In genomic region chr9:109064963-109065701, GRCh38 we compare ENCODE assay signal across 19 cellular contexts. TPM values are rescaled to one million over a fixed set of nuclear protein-coding genes. Genes with fewer than 3 reads are reported as not detected.
A peak's percentile ranks its signal among the peaks of the same experiment; 100 is the strongest.
DNase-seq lines count a peak whose midpoint lies in the region; ATAC-seq and TF ChIP-seq lines count a peak whose summit lies in the region.
"Had no signal": no experiment of that assay in that cellular context is flagged by ENCODE, and none has a peak within 500 bp of the region (broad histone marks: within the 10 kb centered on the region; RNA-seq: fewer than 3 reads in every experiment).

No MANE protein-coding gene starts in this region.

- H3K36me3 ChIP-seq in breast epithelium, result no peaks in the 10 kb centered on the region

- peak overlapping the region; percentile 65 for H3K27ac Mint-ChIP-seq in MCF 10A (ENCODE audit: low read depth, unreplicated experiment)
- H3K27ac Mint-ChIP-seq: activated T-helper 17 cell treated with anti-CD3 and anti-CD28 coated beads, Interleukin-2, amount 50 U/mL, for 72 hours; dendritic cell treated with granulocyte-macrophage colony-stimulating factor and Interleukin-4, amounts not matched to agents 40 ng/mL and 50 ng/mL, for 4 days had no signal

- intact Hi-C loops in MCF 10A (cut with micrococcal nuclease) (no loop called here), breast epithelium (cut with DNase I; ENCODE audit: low total_unique reads) (no loop called here)

- no peaks in the 10 kb centered on the region for H3K27me3 Mint-ChIP-seq in MCF 10A (ENCODE audit: insufficient read depth, unreplicated experiment)
- H3K27me3 Mint-ChIP-seq: activated T-helper 17 cell treated with anti-CD3 and anti-CD28 coated beads, Interleukin-2, amount 50 U/mL, for 72 hours; dendritic cell treated with granulocyte-macrophage colony-stimulating factor and Interleukin-4, amounts not matched to agents 40 ng/mL and 50 ng/mL, for 4 days had no signal

- H3K27ac ChIP-seq in breast epithelium, result no peak overlapping the region
- H3K27ac ChIP-seq: neutrophil, SJCRH30, upper lobe of left lung had no signal

- no TSS peak for BruUV-seq in MCF 10A (replicated peaks; lab: Mats Ljungman, UMichigan)

- no peaks in the 10 kb centered on the region for H3K9me3 ChIP-seq in breast epithelium
- H3K9me3 ChIP-seq: MG63, neutrophil, SJCRH30, upper lobe of left lung had no signal

- H3K4me3 Mint-ChIP-seq in MCF 10A (ENCODE audit: unreplicated experiment), result peak overlapping the region; percentile 9
- H3K4me3 Mint-ChIP-seq: activated T-helper 17 cell treated with anti-CD3 and anti-CD28 coated beads, Interleukin-2, amount 50 U/mL, for 72 hours; dendritic cell treated with granulocyte-macrophage colony-stimulating factor and Interleukin-4, amounts not matched to agents 40 ng/mL and 50 ng/mL, for 4 days had no signal

- DNase-seq in MCF 10A (ENCODE audit: unreplicated experiment), result peak; percentile 28
- DNase-seq in breast epithelium (ENCODE audit: low spot score in 2 of 2), result no peak
- DNase-seq in RPMI7951 (ENCODE audit: low read depth), result peak; percentile 62
- DNase-seq in fibroblast of pulmonary artery (ENCODE audit: low read depth), result peak; percentile 11
- no peak for DNase-seq in OCI-M1 (lab: John Stamatoyannopoulos, UW)
- no peak for DNase-seq in AG20443 (ENCODE audit: low spot score)
- no peak for DNase-seq in DMS153 treated with DMSO at 0.1 percent for 48 hours (lab: John Stamatoyannopoulos, UW; ENCODE audit: unreplicated experiment)
- DNase-seq: activated CD4-positive, alpha-beta T cell treated with anti-CD3 and anti-CD28 coated beads, Interleukin-2, amount 50 U/mL, for 4 hours; anterior cingulate cortex; MG63; midbrain; NCI-H2029 treated with DMSO at 0.1 percent for 48 hours; SJCRH30; stimulated activated CD4-positive, alpha-beta T cell treated with anti-CD3 and anti-CD28 coated beads, Interleukin-4, amount 100 ng/mL, for 4 hours; upper lobe of left lung had no signal

- TF ChIP-seq CTCF in MCF 10A (IDR thresholded peaks at IDR 0.05; ENCODE audit: unreplicated experiment), result no peak
- TF ChIP-seq CTCF in breast epithelium (IDR thresholded peaks at IDR 0.05), result no peak
- no peak for TF ChIP-seq CTCF in fibroblast of pulmonary artery (IDR thresholded peaks at IDR 0.05; ENCODE audit: low read length, missing control alignments)

- CTCF ChIA-PET in MCF 10A (lab: Yijun Ruan, JAX), result interaction anchor here (0.5 kb wide), 1 partner anchor 44 kb away, joined by 3 read pairs; no protein-coding TSS in a partner anchor

- no peak for ATAC-seq in GM18907 (IDR thresholded peaks at IDR 0.05; ENCODE audit: unreplicated experiment)
- ATAC-seq: activated T-helper 17 cell treated with anti-CD3 and anti-CD28 coated beads, Interleukin-2, amount 50 U/mL, for 72 hours had no signal

- H3K9me3 Mint-ChIP-seq in MCF 10A (ENCODE audit: unreplicated experiment), result no peaks in the 10 kb centered on the region
- H3K9me3 Mint-ChIP-seq: activated T-helper 17 cell treated with anti-CD3 and anti-CD28 coated beads, Interleukin-2, amount 50 U/mL, for 72 hours; dendritic cell treated with granulocyte-macrophage colony-stimulating factor and Interleukin-4, amounts not matched to agents 40 ng/mL and 50 ng/mL, for 4 days had no signal

- H3K4me1 Mint-ChIP-seq in MCF 10A (ENCODE audit: insufficient read depth, unreplicated experiment), result peaks cover 25% of the 10 kb centered on the region
- H3K4me1 Mint-ChIP-seq: activated T-helper 17 cell treated with anti-CD3 and anti-CD28 coated beads, Interleukin-2, amount 50 U/mL, for 72 hours had no signal

- H3K4me3 ChIP-seq in breast epithelium (no peak overlapping the region), fibroblast of pulmonary artery (replicated peaks; ENCODE audit: low read depth, low read length) (no peak overlapping the region)
- H3K4me3 ChIP-seq: MG63, SJCRH30, upper lobe of left lung had no signal

- no peaks in the 10 kb centered on the region for H3K27me3 ChIP-seq in breast epithelium
- H3K27me3 ChIP-seq: MG63, neutrophil, SJCRH30, upper lobe of left lung had no signal

- no peaks in the 10 kb centered on the region for H3K4me1 ChIP-seq in breast epithelium
- H3K4me1 ChIP-seq: SJCRH30 had no signal

- H3K36me3 Mint-ChIP-seq in MCF 10A (ENCODE audit: insufficient read depth, unreplicated experiment), result peaks cover 43% of the 10 kb centered on the region

- no peak for TF ChIP-seq POLR2A in breast epithelium (IDR thresholded peaks at IDR 0.05)

- POLR2A ChIA-PET in MCF 10A (lab: Yijun Ruan, JAX), result interaction anchor here (0.7 to 1.2 kb wide), 6 partner anchors 8 to 255 kb away, joined by 3 to 6 read pairs (median 3); no protein-coding TSS in a partner anchor

RNA-seq across cellular contexts. Expression of gene CTNNAL1, which starts 51.8 kb away (rescaled TPM):
- total RNA-seq in MCF 10A (2022) (48.6 and 85.6 TPM in 2 replicates), breast epithelium (10 to 100 TPM; 25.0 to 29.2 (median 25.6) TPM)
- total RNA-seq in RPMI7951 (2014; rRNA removed; shearing (Covaris generic)), result 114 and 136 TPM in 2 replicates

RNA-seq across cellular contexts. Expression of gene TMEM245, which starts 54.6 kb away (rescaled TPM):
- total RNA-seq in MCF 10A (2022), result 35.0 and 43.8 TPM in 2 replicates
- 10 to 100 TPM; 47.5 to 95.7 (median 74.9) TPM for total RNA-seq in breast epithelium
- total RNA-seq in RPMI7951 (2014; rRNA removed; shearing (Covaris generic)), result 47.6 and 49.4 TPM in 2 replicates

Comparison
In these comparisons a context has a peak if more than half of its experiments do, and no peak if none do; other contexts are left out.
1. DNase-seq: peak in MCF 10A (single experiment), RPMI7951 (single experiment) and fibroblast of pulmonary artery (single experiment); none in breast epithelium (0 of 2), OCI-M1 (single experiment), AG20443 (single experiment) and DMS153 treated with DMSO at 0.1 percent for 48 hours (single experiment).